ENCODE assay signal across 8 cellular contexts in the genomic region with DNA sequence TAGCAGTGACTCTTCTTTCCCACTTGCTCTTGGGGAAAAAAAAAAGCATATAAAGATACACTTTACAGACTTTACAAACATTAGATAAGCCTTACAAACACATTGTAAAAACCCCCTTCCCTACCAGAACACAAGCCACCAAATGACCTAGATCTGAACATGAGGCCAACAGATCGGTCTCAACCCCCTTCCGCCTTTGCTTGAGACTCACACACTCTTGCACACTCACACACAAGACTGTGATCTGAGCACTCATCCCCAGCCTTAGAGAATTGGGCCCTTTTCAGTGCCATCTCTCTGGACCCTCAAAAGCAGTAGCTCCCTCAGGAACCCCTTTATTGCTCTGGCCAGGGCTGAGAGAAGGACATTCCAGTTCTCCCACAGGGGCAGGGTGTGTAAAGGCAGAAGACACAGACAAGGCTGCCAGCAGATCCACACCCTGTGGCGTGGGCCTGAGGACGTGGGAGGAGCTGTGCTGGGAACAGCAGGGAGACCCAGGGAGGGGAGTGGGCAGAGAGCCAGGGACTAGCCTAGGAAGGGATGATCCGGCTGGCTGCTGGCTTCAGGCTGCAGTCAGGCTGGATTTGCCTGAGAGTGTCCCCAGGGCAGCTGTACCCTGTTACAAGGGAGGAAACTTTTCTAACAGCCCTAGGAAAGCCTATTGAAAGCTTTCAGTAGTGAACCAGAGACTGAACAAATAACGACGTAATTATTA.
DNase-seq lines count a peak whose midpoint lies in the region; ATAC-seq and TF ChIP-seq lines count a peak whose summit lies in the region.

No MANE protein-coding gene starts in this region.

- no peaks in the 10 kb centered on the region for H4K20me1 ChIP-seq in SK-N-SH (ENCODE audit: insufficient read depth)

- H3K4me2 ChIP-seq in SK-N-SH = no peak overlapping the region

- H3K9me3 ChIP-seq in A673 (ENCODE audit: low read depth, low read length, poor library complexity, severe bottlenecking) (peaks cover 5% of the 10 kb centered on the region), SK-N-SH (no peaks in the 10 kb centered on the region)

- H3K4me1 ChIP-seq in A673 (ENCODE audit: insufficient read depth, low read length, poor library complexity, severe bottlenecking) (peaks cover 38% of the 10 kb centered on the region), SK-N-SH (ENCODE audit: control insufficient read depth in 1 of 2, insufficient read depth in 2 of 2, low read depth in 1 of 2, low read length in 1 of 2) (peaks cover 5 to 13% of the 10 kb centered on the region in 2 experiments; a peak in 2 of 4 replicates)

- 53% methylated on average over 7 of the region's 7 CpGs for WGBS in SK-N-SH (ENCODE audit: low lambda C conversion rate)

- H3K27me3 ChIP-seq in A673 (replicated peaks; ENCODE audit: insufficient read depth, low read depth, low read length, poor library complexity) (no peaks in the 10 kb centered on the region), SK-N-SH (ENCODE audit: insufficient read depth) (no peaks in the 10 kb centered on the region)

- DNase-seq in A673 (ENCODE audit: low spot score) = peak; percentile 95
- DNase-seq in SK-N-SH = peak; percentile 61
- DNase-seq in fibroblast of the conjunctiva (ENCODE audit: low read depth) = peak; percentile 29
- peak; percentile 30 for DNase-seq in non-pigmented ciliary epithelial cell (ENCODE audit: low read depth)
- DNase-seq in NCI-H1436 treated with DMSO at 0.1 percent for 48 hours (lab: John Stamatoyannopoulos, UW) = no peak

- no peaks in the 10 kb centered on the region for H3K79me2 ChIP-seq in SK-N-SH (ENCODE audit: insufficient read depth)

- TF ChIP-seq EP300 in SK-N-SH (IDR thresholded peaks at IDR 0.05; ENCODE audit: borderline replicate concordance in 1 of 2, low read depth in 1 of 2, low read length in 1 of 2) = no peak

- POLR2A ChIA-PET in A673 (lab: Charles Lee; ENCODE audit: low non-redundant PET) = interaction anchor here (0.6 kb wide), 1 partner anchor 8 kb away, joined by 3 read pairs; no protein-coding TSS in a partner anchor
- POLR2A ChIA-PET in SK-N-SH (lab: Yijun Ruan, JAX) = no interaction called here

- no peak overlapping the region for H3K9ac ChIP-seq in SK-N-SH

- BruUV-seq in A673 (replicated peaks; lab: Mats Ljungman, UMichigan) = no TSS peak

- intact Hi-C loops in A673 (cut with micrococcal nuclease; ENCODE audit: unreplicated experiment) = loop anchor here (5.0 kb wide), 1 partner anchor 47 kb away; no protein-coding TSS in a partner anchor

- H3K9me2 ChIP-seq in SK-N-SH = no peaks in the 10 kb centered on the region

- H3K4me3 ChIP-seq in A673 (ENCODE audit: low read depth, low read length, poor library complexity, severe bottlenecking) = no peak overlapping the region
- H3K4me3 ChIP-seq in SK-N-SH (ENCODE audit: low read depth in 2 of 2, low read length in 1 of 2) = no peak overlapping the region

- H3K27ac ChIP-seq in A673 (ENCODE audit: low read depth, low read length, poor library complexity, severe bottlenecking) (peak overlapping the region; percentile 70), SK-N-SH (ENCODE audit: low read depth in 2 of 2, low read length in 1 of 2) (no peak overlapping the region)

- ATAC-seq in HG03342 (IDR thresholded peaks at IDR 0.05; ENCODE audit: unreplicated experiment) = no peak
- ATAC-seq in GM18502 (IDR thresholded peaks at IDR 0.05; ENCODE audit: poor library complexity, unreplicated experiment) = no peak
- ATAC-seq in GM21737 (IDR thresholded peaks at IDR 0.05; ENCODE audit: unreplicated experiment) = no peak

- TF ChIP-seq CTCF in A673 (conservative IDR thresholded peaks at IDR 0.05; ENCODE audit: low read depth, low read length) = no peak
- TF ChIP-seq CTCF in SK-N-SH (IDR thresholded peaks at IDR 0.05) = no peak

- H2AFZ ChIP-seq in SK-N-SH (ENCODE audit: low read depth) = no peak overlapping the region

- H3K36me3 ChIP-seq in A673 (ENCODE audit: insufficient read depth, low read length, poor library complexity, severe bottlenecking) (no peaks in the 10 kb centered on the region), SK-N-SH (replicated peaks in 1 of 2; ENCODE audit: control insufficient read depth in 1 of 2, insufficient read depth in 2 of 2, low read length in 1 of 2) (no peaks in the 10 kb centered on the region)

- CTCF ChIA-PET in A673 (lab: Charles Lee) = interaction anchor here (0.8 kb wide), 1 partner anchor 88 kb away, joined by 3 read pairs; no protein-coding TSS in a partner anchor
- CTCF ChIA-PET in SK-N-SH (lab: Yijun Ruan, JAX) = interaction anchor here (0.6 to 1.6 kb wide), 3 partner anchors 102 to 576 kb away, joined by 3 to 5 read pairs (median 3); no protein-coding TSS in a partner anchor

- no peaks in the 10 kb centered on the region for H3F3A ChIP-seq in SK-N-SH (replicated peaks; ENCODE audit: insufficient read depth)

- TF ChIP-seq RAD21 in SK-N-SH (IDR thresholded peaks at IDR 0.05; ENCODE audit: low read length) = no peak

TF ChIP-seq in SK-N-SH, 30 proteins besides CTCF, POLR2A, EP300 and RAD21:
- TF ChIP-seq NFIC (IDR thresholded peaks at IDR 0.05; ENCODE audit: borderline replicate concordance) (peak; percentile 24; the same call in 1 of the 2 replicates), YY1 (IDR thresholded peaks at IDR 0.05; ENCODE audit: low read depth) (no peak)
TF ChIP-seq in SK-N-SH: peak in this region for 1.
